Comparison of ENCODE assay signal across 7 cellular contexts in genomic region chr1:91049551-91049950, GRCh38. TPM values are rescaled to one million over a fixed set of nuclear protein-coding genes. Genes with fewer than 3 reads are reported as not detected.
A peak's percentile ranks its signal among the peaks of the same experiment; 100 is the strongest.
DNase-seq lines count a peak whose midpoint lies in the region; ATAC-seq and TF ChIP-seq lines count a peak whose summit lies in the region.
"Not testable (repeated sequence)": the region's sequence is repeated elsewhere in the genome, so short reads cannot be mapped to it uniquely, and the experiment has no call there.

No MANE protein-coding gene starts in this region.

- not testable (repeated sequence) for H3K27me3 ChIP-seq in GM23338 (ENCODE audit: insufficient read depth); trophoblast cell (ENCODE audit: insufficient read depth, low read length); smooth muscle cell (ENCODE audit: low read depth)

- not testable (repeated sequence) for H3K4me3 ChIP-seq in GM23338; trophoblast cell (ENCODE audit: low read depth, low read length); smooth muscle cell

- not testable (repeated sequence) for H3K27ac Mint-ChIP-seq in GM23338
- H3K27ac Mint-ChIP-seq in dendritic cell treated with granulocyte-macrophage colony-stimulating factor and Interleukin-4, amounts not matched to agents 40 ng/mL and 50 ng/mL, for 4 days: peak overlapping the region; percentile 28

- not testable (repeated sequence) for TF ChIP-seq CTCF in GM23338 (conservative IDR thresholded peaks at IDR 0.05; ENCODE audit: low read depth in 2 of 2); smooth muscle cell (IDR thresholded peaks at IDR 0.05; ENCODE audit: borderline replicate concordance, insufficient read depth, poor library complexity, severe bottlenecking)

- peak overlapping the region; percentile 33 for H2BK120ac ChIP-seq in trophoblast cell (ENCODE audit: insufficient read depth, low read length, poor library complexity)

- H3K79me2 ChIP-seq in GM23338 (replicated peaks; ENCODE audit: insufficient read depth); trophoblast cell (ENCODE audit: control insufficient read depth, insufficient read depth, low read length, poor library complexity); smooth muscle cell (ENCODE audit: low read depth): not testable (repeated sequence)

- H2BK5ac ChIP-seq in trophoblast cell (ENCODE audit: low read depth, low read length, poor library complexity): not testable (repeated sequence)

- no CpG with 5 or more reads among the region's 2 CpGs for WGBS in trophoblast cell (ENCODE audit: extremely low coverage, insufficient coverage, insufficient read length)
- WGBS in smooth muscle cell (ENCODE audit: low lambda C conversion rate): 33% methylated on average over 2 of the region's 2 CpGs

- not testable (repeated sequence) for H2AK5ac ChIP-seq in trophoblast cell (ENCODE audit: low read length)

- H3K4me1 Mint-ChIP-seq in GM23338; dendritic cell treated with granulocyte-macrophage colony-stimulating factor and Interleukin-4, amounts not matched to agents 40 ng/mL and 50 ng/mL, for 4 days (ENCODE audit: low read depth): not testable (repeated sequence)

- not testable (repeated sequence) for ATAC-seq in GM23338
- peak; percentile 62 for ATAC-seq in left colon

- not testable (repeated sequence) for H3K4me3 Mint-ChIP-seq in GM23338; dendritic cell treated with granulocyte-macrophage colony-stimulating factor and Interleukin-4, amounts not matched to agents 40 ng/mL and 50 ng/mL, for 4 days

- H3K9me3 ChIP-seq in trophoblast cell (ENCODE audit: insufficient read depth, low read depth, low read length); smooth muscle cell (replicated peaks; ENCODE audit: low read depth): not testable (repeated sequence)

- H3F3A ChIP-seq in GM23338 (replicated peaks; ENCODE audit: low read depth); smooth muscle cell (ENCODE audit: low read depth): not testable (repeated sequence)

- H4K12ac ChIP-seq in trophoblast cell (ENCODE audit: low read depth, low read length): not testable (repeated sequence)

- H3K4ac ChIP-seq in trophoblast cell (ENCODE audit: low read depth, low read length): not testable (repeated sequence)

- H4K20me1 ChIP-seq in GM23338 (replicated peaks; ENCODE audit: insufficient read depth); smooth muscle cell (ENCODE audit: low read depth): not testable (repeated sequence)

- not testable (repeated sequence) for H3K9ac ChIP-seq in trophoblast cell (ENCODE audit: low read length); smooth muscle cell (ENCODE audit: low read depth)

- not testable (repeated sequence) for H3K4me2 ChIP-seq in GM23338; trophoblast cell (ENCODE audit: low read length); smooth muscle cell

- DNase-seq in DMS53 (lab: John Stamatoyannopoulos, UW) (peak; percentile 18), islet precursor cell (peak; percentile 61), trophoblast cell (peak; percentile 36 to 74)
- not testable (repeated sequence) for DNase-seq in GM23338 (ENCODE audit: low spot score); left colon; smooth muscle cell (lab: John Stamatoyannopoulos, UW; ENCODE audit: unreplicated experiment)

- H3K27ac ChIP-seq in GM23338 (ENCODE audit: low read depth); smooth muscle cell (ENCODE audit: low read depth): not testable (repeated sequence)
- peak overlapping the region; percentile 56 for H3K27ac ChIP-seq in trophoblast cell (ENCODE audit: low read depth, low read length)

- H3K79me1 ChIP-seq in trophoblast cell (ENCODE audit: low read length): not testable (repeated sequence)

- H3K27me3 Mint-ChIP-seq in GM23338 (ENCODE audit: insufficient read depth, low read depth, poor library complexity); dendritic cell treated with granulocyte-macrophage colony-stimulating factor and Interleukin-4, amounts not matched to agents 40 ng/mL and 50 ng/mL, for 4 days: not testable (repeated sequence)

- H2BK12ac ChIP-seq in trophoblast cell (ENCODE audit: low read length): not testable (repeated sequence)

- not testable (repeated sequence) for H3K36me3 ChIP-seq in GM23338 (ENCODE audit: insufficient read depth); trophoblast cell (ENCODE audit: control insufficient read depth in 1 of 2, insufficient read depth in 2 of 2, low read length in 2 of 2); smooth muscle cell (ENCODE audit: low read depth)

- H3K4me1 ChIP-seq in GM23338 (ENCODE audit: insufficient read depth): peaks cover 11% of the 10 kb centered on the region
- not testable (repeated sequence) for H3K4me1 ChIP-seq in trophoblast cell (ENCODE audit: control insufficient read depth in 1 of 2, insufficient read depth in 2 of 2, low read length in 2 of 2); smooth muscle cell (ENCODE audit: low read depth)

- not testable (repeated sequence) for H4K8ac ChIP-seq in trophoblast cell (ENCODE audit: low read depth, low read length)

- H4K91ac ChIP-seq in trophoblast cell (ENCODE audit: low read depth, low read length): peak overlapping the region; percentile 14

- H2AFZ ChIP-seq in GM23338 (0 out of 2 replicates have a peak overlapping the region, but pooled peaks have one; percentile 15), smooth muscle cell (ENCODE audit: low read depth) (peak overlapping the region; percentile 24)
- not testable (repeated sequence) for H2AFZ ChIP-seq in trophoblast cell (ENCODE audit: insufficient read depth, low read length, poor library complexity)

- H3K18ac ChIP-seq in trophoblast cell (ENCODE audit: low read length): not testable (repeated sequence)

- not testable (repeated sequence) for H3K9me2 ChIP-seq in GM23338 (ENCODE audit: insufficient read depth)

- not testable (repeated sequence) for H3K9me3 Mint-ChIP-seq in GM23338; dendritic cell treated with granulocyte-macrophage colony-stimulating factor and Interleukin-4, amounts not matched to agents 40 ng/mL and 50 ng/mL, for 4 days

- not testable (repeated sequence) for H3K14ac ChIP-seq in trophoblast cell (ENCODE audit: low read length)

- H3K36me3 Mint-ChIP-seq in GM23338 (ENCODE audit: low read depth); dendritic cell treated with granulocyte-macrophage colony-stimulating factor and Interleukin-4, amounts not matched to agents 40 ng/mL and 50 ng/mL, for 4 days (ENCODE audit: low read depth): not testable (repeated sequence)

- H3K23ac ChIP-seq in trophoblast cell (ENCODE audit: low read length): not testable (repeated sequence)

- intact Hi-C loops in dendritic cell treated with granulocyte-macrophage colony-stimulating factor and Interleukin-4, amounts not matched to agents 40 ng/mL and 50 ng/mL, for 4 days (cut with micrococcal nuclease); left colon (cut with DNase I, micrococcal nuclease): not testable (repeated sequence)

RNA-seq across cellular contexts. Expression of gene ZNF644, which starts 27.7 kb away (rescaled TPM):
- total RNA-seq in GM23338 (2014; rRNA removed; shearing (Covaris generic)): 103 and 112 TPM in 2 replicates
- polyA plus RNA-seq in GM23338 (2016; fragmentation: Nextera tagmentation; extraction: Ambion mirVana) (80.3 and 101 TPM in 2 replicates), smooth muscle cell (22.9 and 38.0 TPM in 2 replicates)
- total RNA-seq in left colon (10 to 100 TPM; 46.1 to 56.0 TPM), smooth muscle cell (102 and 123 TPM in 2 replicates)
- 37.9 and 41.3 TPM in 2 replicates for polyA plus RNA-seq in trophoblast cell (2013)
